ENCODE assay signal across 1 cellular context in the genomic region with DNA sequence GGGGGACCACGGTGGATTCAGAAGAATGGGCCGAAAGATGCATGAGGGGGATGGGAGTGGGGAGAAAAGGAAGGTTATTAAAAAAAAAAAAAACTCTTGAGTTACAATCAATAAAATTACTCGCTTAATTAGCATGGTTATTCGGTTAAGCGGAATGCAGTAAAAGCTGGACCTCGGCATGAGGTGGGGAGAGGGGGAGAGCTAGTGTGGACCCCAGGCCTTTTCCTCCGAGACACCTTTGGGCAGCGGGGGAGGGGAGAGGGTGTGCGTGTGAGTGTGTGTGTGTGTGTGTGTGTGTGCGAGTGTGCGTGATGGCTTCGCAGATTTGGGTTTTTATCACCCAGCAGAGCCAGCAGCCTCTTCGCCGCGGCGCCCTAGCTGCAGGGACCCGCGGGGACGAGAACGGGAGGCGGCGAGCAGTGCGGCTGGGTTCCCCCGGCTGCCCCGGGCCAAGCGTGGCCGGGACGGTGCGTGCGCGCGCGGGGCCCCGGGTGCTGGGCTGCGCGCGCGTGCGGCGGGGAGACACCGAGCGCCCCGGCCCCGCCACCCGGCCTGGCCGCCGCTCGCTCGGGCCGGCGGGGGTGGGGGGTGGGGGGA.
TF ChIP-seq lines count a peak whose summit lies in the region.

No MANE protein-coding gene starts in this region.

TF ChIP-seq in IMR-90, 13 proteins besides CTCF, POLR2A, EP300 and RAD21 (continued from another document):
- TF ChIP-seq, protein P1, sequence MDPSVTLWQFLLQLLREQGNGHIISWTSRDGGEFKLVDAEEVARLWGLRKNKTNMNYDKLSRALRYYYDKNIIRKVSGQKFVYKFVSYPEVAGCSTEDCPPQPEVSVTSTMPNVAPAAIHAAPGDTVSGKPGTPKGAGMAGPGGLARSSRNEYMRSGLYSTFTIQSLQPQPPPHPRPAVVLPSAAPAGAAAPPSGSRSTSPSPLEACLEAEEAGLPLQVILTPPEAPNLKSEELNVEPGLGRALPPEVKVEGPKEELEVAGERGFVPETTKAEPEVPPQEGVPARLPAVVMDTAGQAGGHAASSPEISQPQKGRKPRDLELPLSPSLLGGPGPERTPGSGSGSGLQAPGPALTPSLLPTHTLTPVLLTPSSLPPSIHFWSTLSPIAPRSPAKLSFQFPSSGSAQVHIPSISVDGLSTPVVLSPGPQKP (IDR thresholded peaks at IDR 0.05; ENCODE audit: borderline replicate concordance, low read depth, low read length), result no peak
- TF ChIP-seq SMC3 (IDR thresholded peaks at IDR 0.05; ENCODE audit: low read depth, low read length), result no peak
- TF ChIP-seq, protein P2, sequence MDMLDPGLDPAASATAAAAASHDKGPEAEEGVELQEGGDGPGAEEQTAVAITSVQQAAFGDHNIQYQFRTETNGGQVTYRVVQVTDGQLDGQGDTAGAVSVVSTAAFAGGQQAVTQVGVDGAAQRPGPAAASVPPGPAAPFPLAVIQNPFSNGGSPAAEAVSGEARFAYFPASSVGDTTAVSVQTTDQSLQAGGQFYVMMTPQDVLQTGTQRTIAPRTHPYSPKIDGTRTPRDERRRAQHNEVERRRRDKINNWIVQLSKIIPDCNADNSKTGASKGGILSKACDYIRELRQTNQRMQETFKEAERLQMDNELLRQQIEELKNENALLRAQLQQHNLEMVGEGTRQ (IDR thresholded peaks at IDR 0.05; ENCODE audit: low read depth, low read length), result no peak
- no peak for TF ChIP-seq MAZ (IDR thresholded peaks at IDR 0.05; ENCODE audit: borderline replicate concordance, low read depth, low read length)
